In the genomic region with DNA sequence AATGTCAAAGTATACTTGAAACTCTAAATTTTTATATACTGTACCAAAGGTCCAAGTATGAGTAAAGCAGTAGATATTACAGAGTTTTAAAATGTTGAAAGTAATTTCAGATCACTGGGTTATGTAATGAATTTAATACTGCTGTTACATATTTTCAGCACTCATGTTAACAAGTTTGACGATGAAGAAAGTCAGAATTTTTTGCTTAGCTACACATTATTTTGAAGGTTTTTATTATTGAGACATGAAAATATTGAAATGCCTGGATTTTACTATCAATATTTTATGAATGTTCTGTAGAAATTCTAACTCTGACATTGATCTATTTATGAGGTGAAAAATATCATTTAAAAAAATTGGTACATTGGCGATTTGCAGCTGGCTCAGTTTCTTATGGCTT, we compare ENCODE assay signal across 11 cellular contexts.
"Had no signal": no experiment of that assay in that cellular context is flagged by ENCODE, and none has a peak within 500 bp of the region (broad histone marks: within the 10 kb centered on the region; RNA-seq: fewer than 3 reads in every experiment).

No MANE protein-coding gene starts in this region.

- H3K27ac ChIP-seq: GM23248 had no signal

- DNase-seq: GM23248, GOT3, H7, H9, HCEC 1CT, HFFc6 had no signal

- ATAC-seq: GM23338, HCT116 had no signal

- H3K9me3 ChIP-seq: HAP-1 had no signal

- H2AFZ ChIP-seq: GM23248, GM23338 had no signal

- H3K4me3 ChIP-seq: GM23248, GM23338, HAP-1 had no signal

- H3K36me3 ChIP-seq: HAP-1 had no signal

- FAIRE-seq: H1, H54 had no signal

- H3K9ac ChIP-seq: GM23248 had no signal

- H3K4me2 ChIP-seq: GM23338 had no signal
